14 cellular contexts compared by ENCODE assay signal in genomic region chr2:157698430-157698829, GRCh38.
A peak's percentile ranks its signal among the peaks of the same experiment; 100 is the strongest.
DNase-seq lines count a peak whose midpoint lies in the region; ATAC-seq and TF ChIP-seq lines count a peak whose summit lies in the region.
"Had no signal": no experiment of that assay in that cellular context is flagged by ENCODE, and none has a peak within 500 bp of the region (broad histone marks: within the 10 kb centered on the region; RNA-seq: fewer than 3 reads in every experiment).

No MANE protein-coding gene starts in this region.

- ATAC-seq in IMR-90 (ENCODE audit: low read depth) (no peak), psoas muscle (peak; percentile 6 to 77 (median 46)), GM21619 (IDR thresholded peaks at IDR 0.05; ENCODE audit: unreplicated experiment) (no peak)

- H2AK5ac ChIP-seq in IMR-90 (ENCODE audit: low read depth, low read length), result no peak overlapping the region

- BruUV-seq in IMR-90 (replicated peaks; lab: Mats Ljungman, UMichigan), result no TSS peak

- H2AK9ac ChIP-seq in IMR-90 (replicated peaks; ENCODE audit: low read depth, low read length, poor library complexity), result no peak overlapping the region

- POLR2A ChIA-PET in IMR-90 (lab: Charles Lee; ENCODE audit: unreplicated experiment), result no interaction called here

- CTCF ChIA-PET in IMR-90 (lab: Yijun Ruan, JAX), result interaction anchor here (1.0 kb wide), 1 partner anchor 9 kb away, joined by 5 read pairs; no protein-coding TSS in a partner anchor

- peak; percentile 39 for DNase-seq in IMR-90
- DNase-seq in astrocyte of the cerebellum (ENCODE audit: low read depth), result peak; percentile 69
- peak; percentile 47 for DNase-seq in fibroblast of peridontal ligament (ENCODE audit: extremely low read depth)
- DNase-seq in psoas muscle, result peak in 1 of 2 donors; percentile 73
- no peak for DNase-seq in NCI-H187 (lab: John Stamatoyannopoulos, UW)
- DNase-seq in activated T-cell treated with anti-CD3 and anti-CD28 coated beads, Interleukin-2, amount 50 U/mL, for 1 hour, result no peak
- DNase-seq: Caco-2, DMS153, NCI-H1417 treated with DMSO at 0.1 percent for 48 hours, NCI-H2029, NCI-H226, NCI-H524 treated with DMSO at 0.1 percent for 48 hours had no signal

- H3K9me1 ChIP-seq in IMR-90 (ENCODE audit: insufficient read depth, low read length), result 0 out of 2 replicates have a peak, but pooled peaks cover 1% of the 10 kb centered on the region

- H3K4me1 ChIP-seq in IMR-90 (ENCODE audit: control insufficient read depth, insufficient read depth, low read length) (peaks cover 4% of the 10 kb centered on the region; the same call in 1 of the 2 replicates), psoas muscle (no peaks in the 10 kb centered on the region)
- H3K4me1 ChIP-seq: Caco-2 had no signal

- H3K14ac ChIP-seq in IMR-90 (replicated peaks; ENCODE audit: low read depth, low read length), result no peak overlapping the region

- no peak overlapping the region for H3K18ac ChIP-seq in IMR-90 (ENCODE audit: low read depth, low read length)

- in situ Hi-C loops in IMR-90 (cut with MboI; ENCODE audit: low sequenced_read_pairs), result no loop called here
- in situ Hi-C loops in astrocyte of the cerebellum (cut with HindIII; ENCODE audit: low sequenced_read_pairs), result no loop called here

- H3K9ac ChIP-seq in IMR-90 (ENCODE audit: low read depth, low read length), result no peak overlapping the region

- H4K20me1 ChIP-seq in IMR-90 (ENCODE audit: insufficient read depth, low read length), result no peaks in the 10 kb centered on the region

- TF ChIP-seq RAD21 in IMR-90 (IDR thresholded peaks at IDR 0.05; ENCODE audit: low read length), result no peak

- no peak overlapping the region for H2BK5ac ChIP-seq in IMR-90 (ENCODE audit: low read depth, low read length, poor library complexity, severe bottlenecking)

- no peaks in the 10 kb centered on the region for H3K79me1 ChIP-seq in IMR-90 (ENCODE audit: low read depth in 1 of 2, low read length in 2 of 2)

- no peak for TF ChIP-seq POLR2A in IMR-90 (IDR thresholded peaks at IDR 0.05; ENCODE audit: low read depth, low read length)

- no peak overlapping the region for H3K4me2 ChIP-seq in IMR-90 (ENCODE audit: low read depth, low read length)

- intact Hi-C loops in IMR-90 (cut with micrococcal nuclease) (no loop called here), psoas muscle (cut with DNase I) (no loop called here)

- H3K4me3 ChIP-seq in IMR-90 (ENCODE audit: insufficient read depth, low read depth, low read length) (no peak overlapping the region), astrocyte of the cerebellum (ENCODE audit: low read depth, low read length) (no peak overlapping the region), psoas muscle (no peak overlapping the region)
- H3K4me3 ChIP-seq: HAP-1 had no signal

- no peak overlapping the region for H3K23ac ChIP-seq in IMR-90 (ENCODE audit: low read depth, low read length)

- H3K36me3 ChIP-seq in IMR-90 (ENCODE audit: control insufficient read depth, insufficient read depth, low read length) (0 out of 2 replicates have a peak, but pooled peaks cover 1% of the 10 kb centered on the region), psoas muscle (ENCODE audit: insufficient read depth in 1 of 2, low read depth in 1 of 2) (no peaks in the 10 kb centered on the region)
- H3K36me3 ChIP-seq: HAP-1 had no signal

- H3K56ac ChIP-seq in IMR-90 (ENCODE audit: extremely low read depth, insufficient read depth, low read length), result no peak overlapping the region

- H2AFZ ChIP-seq in IMR-90 (replicated peaks; ENCODE audit: low read length, poor library complexity), result no peak overlapping the region

- no peak overlapping the region for H2BK120ac ChIP-seq in IMR-90 (ENCODE audit: low read depth, low read length)

- TF ChIP-seq CTCF in IMR-90 (conservative IDR thresholded peaks at IDR 0.05; ENCODE audit: low read depth, low read length) (no peak), astrocyte of the cerebellum (IDR thresholded peaks at IDR 0.05; ENCODE audit: low read depth, low read length, missing control alignments) (no peak), psoas muscle (IDR thresholded peaks at IDR 0.05) (no peak)

- no peak overlapping the region for H2BK20ac ChIP-seq in IMR-90 (ENCODE audit: low read depth, low read length)

- H3K27me3 ChIP-seq in IMR-90 (ENCODE audit: control insufficient read depth, insufficient read depth, low read length), result no peaks in the 10 kb centered on the region
- H3K27me3 ChIP-seq in psoas muscle (ENCODE audit: insufficient read depth in 3 of 3, low read length in 2 of 3), result no peaks in the 10 kb centered on the region

- H3K9me3 ChIP-seq in IMR-90 (ENCODE audit: control insufficient read depth, insufficient read depth, low read length) (no peaks in the 10 kb centered on the region; the same call in 1 of the 2 replicates), psoas muscle (peaks cover 8% of the 10 kb centered on the region)
- H3K9me3 ChIP-seq: Caco-2 had no signal

- WGBS in IMR-90 (ENCODE audit: extremely low coverage in 2 of 2, insufficient read length in 1 of 2), 2 experiments, result 60% methylated on average over 1 of the region's 1 CpG; no CpG with 5 or more reads in 1 of the 2 experiments
- 30 to 53% (median 42%) methylated on average over 1 of the region's 1 CpG for WGBS in psoas muscle, 3 donors

- no peak overlapping the region for H3K4ac ChIP-seq in IMR-90 (ENCODE audit: low read depth, low read length)

- H4K91ac ChIP-seq in IMR-90 (ENCODE audit: insufficient read depth, low read depth, low read length), result no peak overlapping the region

- H3K27ac ChIP-seq in IMR-90 (ENCODE audit: insufficient read depth, low read length), result no peak overlapping the region
- H3K27ac ChIP-seq in psoas muscle, result no peak overlapping the region

- dilution Hi-C loops in IMR-90 (cut with HindIII; ENCODE audit: low sequenced_read_pairs, unreplicated experiment), result no loop called here

- H2BK15ac ChIP-seq in IMR-90 (ENCODE audit: low read depth, low read length), result no peak overlapping the region

- H4K5ac ChIP-seq in IMR-90 (ENCODE audit: low read depth, low read length), result no peak overlapping the region

- H4K8ac ChIP-seq in IMR-90 (ENCODE audit: low read depth in 2 of 2, low read length in 2 of 2), result no peak overlapping the region

TF ChIP-seq in IMR-90, 13 proteins besides CTCF, POLR2A, EP300 and RAD21:
- TF ChIP-seq CEBPB (IDR thresholded peaks at IDR 0.05; ENCODE audit: low read depth, low read length) (peak; percentile 43; the same call in 1 of the 2 replicates), RCOR1 (IDR thresholded peaks at IDR 0.05; ENCODE audit: insufficient replicate concordance, low read length) (no peak), SMC3 (IDR thresholded peaks at IDR 0.05; ENCODE audit: low read depth, low read length) (no peak)

Comparison
In these comparisons a context has a peak if more than half of its experiments do, and no peak if none do; other contexts are left out.
1. ATAC-seq: peak in psoas muscle (4 of 4); none in IMR-90 (single experiment) and GM21619 (single experiment).
2. DNase-seq: peak in IMR-90 (single experiment), astrocyte of the cerebellum (single experiment) and fibroblast of peridontal ligament (single experiment); none in NCI-H187 (0 of 2) and activated T-cell treated with anti-CD3 and anti-CD28 coated beads, Interleukin-2, amount 50 U/mL, for 1 hour (single experiment).